In genomic region chr22:50301581-50301991, GRCh38 we compare ENCODE assay signal across 11 cellular contexts. TPM values are rescaled to one million over a fixed set of nuclear protein-coding genes. Genes with fewer than 3 reads are reported as not detected.
A peak's percentile ranks its signal among the peaks of the same experiment; 100 is the strongest.
DNase-seq lines count a peak whose midpoint lies in the region; ATAC-seq, FAIRE-seq and TF ChIP-seq lines count a peak whose summit lies in the region.
"Had no signal": no experiment of that assay in that cellular context is flagged by ENCODE, and none has a peak within 500 bp of the region (broad histone marks: within the 10 kb centered on the region; RNA-seq: fewer than 3 reads in every experiment).

No MANE protein-coding gene starts in this region.

- no peaks in the 10 kb centered on the region for H3K36me3 Mint-ChIP-seq in nephron (ENCODE audit: low read depth)
- H3K36me3 Mint-ChIP-seq in CD8-positive, alpha-beta memory T cell = no peaks in the 10 kb centered on the region
- H3K36me3 Mint-ChIP-seq: CD4-positive, CD25-positive, alpha-beta regulatory T cell had no signal

- H3K4me3 Mint-ChIP-seq in nephron = peak overlapping the region; percentile 31 to 71 (median 68)
- no peak overlapping the region for H3K4me3 Mint-ChIP-seq in CD8-positive, alpha-beta memory T cell
- H3K4me3 Mint-ChIP-seq: CD4-positive, CD25-positive, alpha-beta regulatory T cell had no signal

- DNase-seq in A549 (ENCODE audit: low read depth in 1 of 2, low spot score in 1 of 2) (no peak), lower leg skin (ENCODE audit: low spot score in 2 of 2) (no peak)
- no peak for DNase-seq in CD8-positive, alpha-beta memory T cell
- DNase-seq in stimulated activated CD4-positive, alpha-beta T cell treated with anti-CD3 and anti-CD28 coated beads, Interleukin-1b, Interleukin-23, amount 100 ng/mL, for 48 hours = no peak
- DNase-seq: activated effector memory CD4-positive, alpha-beta T cell treated with Interleukin-2 at 50 U/mL for 16 hours; CD4-positive, CD25-positive, alpha-beta regulatory T cell had no signal

- no peaks in the 10 kb centered on the region for H3K9me3 Mint-ChIP-seq in nephron
- H3K9me3 Mint-ChIP-seq in CD8-positive, alpha-beta memory T cell = no peaks in the 10 kb centered on the region
- H3K9me3 Mint-ChIP-seq: GM23338 had no signal

- FAIRE-seq in A549 (lab: Jason Lieb, UNC) = no peak

- H3K9me2 ChIP-seq in Loucy (replicated peaks; ENCODE audit: low read depth, low read length) = no peaks in the 10 kb centered on the region

- POLR2A ChIA-PET in A549 (lab: Yijun Ruan, JAX) = no interaction called here
- POLR2A ChIA-PET in CD8-positive, alpha-beta memory T cell (lab: Charles Lee) = no interaction called here

- no peak for TF ChIP-seq CTCF in A549 (IDR thresholded peaks at IDR 0.05)
- TF ChIP-seq CTCF in Loucy (conservative IDR thresholded peaks at IDR 0.05; ENCODE audit: low read length) = no peak
- TF ChIP-seq CTCF in nephron (IDR thresholded peaks at IDR 0.05; ENCODE audit: unreplicated experiment in 3 of 3) = no peak
- TF ChIP-seq CTCF in lower leg skin (IDR thresholded peaks at IDR 0.05) = no peak

- H3K4me2 ChIP-seq in A549 = peak overlapping the region; percentile 96
- H3K4me2 ChIP-seq in Loucy (ENCODE audit: low read depth, low read length, poor library complexity, severe bottlenecking) = peak overlapping the region; percentile 81
- H3K4me2 ChIP-seq: GM23338 had no signal

- H3K9ac ChIP-seq in Loucy (ENCODE audit: low read depth, low read length, poor library complexity, severe bottlenecking) = no peak overlapping the region

- peak overlapping the region; percentile 98 to 100 for H3K27ac ChIP-seq in A549
- H3K27ac ChIP-seq in cingulate gyrus (ENCODE audit: low read depth, low read length) = peak overlapping the region; percentile 65
- no peak overlapping the region for H3K27ac ChIP-seq in CD8-positive, alpha-beta memory T cell (ENCODE audit: low read depth, low read length)

- peak overlapping the region in 2 of 3 experiments; percentile 83 to 85 for H3K27ac Mint-ChIP-seq in nephron
- peak overlapping the region in 1 of 8 donors; percentile 29 for H3K27ac Mint-ChIP-seq in CD8-positive, alpha-beta memory T cell
- H3K27ac Mint-ChIP-seq: CD4-positive, CD25-positive, alpha-beta regulatory T cell; GM23338 had no signal

- TF ChIP-seq POLR2A in A549 (IDR thresholded peaks at IDR 0.05; ENCODE audit: low read length) (no peak), lower leg skin (IDR thresholded peaks at IDR 0.05) (no peak)

- no peak overlapping the region for H2AFZ ChIP-seq in Loucy (ENCODE audit: low read length)
- H2AFZ ChIP-seq: GM23338 had no signal

- peaks cover 10% of the 10 kb centered on the region for H4K20me1 ChIP-seq in Loucy (ENCODE audit: insufficient read depth, low read length, poor library complexity, severe bottlenecking)

- no peaks in the 10 kb centered on the region for H3K27me3 ChIP-seq in Loucy (ENCODE audit: insufficient read depth, low read length, poor library complexity, severe bottlenecking)
- peaks cover 9% of the 10 kb centered on the region for H3K27me3 ChIP-seq in CD8-positive, alpha-beta memory T cell (ENCODE audit: insufficient read depth, low read length, poor library complexity, severe bottlenecking)

- ATAC-seq in A549 (no peak), GM21515 (IDR thresholded peaks at IDR 0.05; ENCODE audit: unreplicated experiment) (no peak)
- ATAC-seq: GM23338 had no signal

- CTCF ChIA-PET in A549 (lab: Yijun Ruan, JAX) = interaction anchor here (1.6 to 5.6 kb wide), 4 partner anchors 25 to 40 kb away, joined by 5 to 33 read pairs (median 8); partner anchors contain the start of gene DENND6B
- CTCF ChIA-PET in CD8-positive, alpha-beta memory T cell (lab: Charles Lee) = no interaction called here

- H3K4me1 Mint-ChIP-seq in nephron = peaks cover 45% of the 10 kb centered on the region
- H3K4me1 Mint-ChIP-seq in CD8-positive, alpha-beta memory T cell = peaks cover 0 to 6% (median 0%) of the 10 kb centered on the region in 3 donors

- H3K4me1 ChIP-seq in A549 (peaks cover 79% of the 10 kb centered on the region), Loucy (ENCODE audit: insufficient read depth, low read length, poor library complexity, severe bottlenecking) (peaks cover 52% of the 10 kb centered on the region)
- no peaks in the 10 kb centered on the region for H3K4me1 ChIP-seq in CD8-positive, alpha-beta memory T cell (ENCODE audit: insufficient read depth, low read length)

- H3K4me3 ChIP-seq in A549 (no peak overlapping the region), Loucy (ENCODE audit: low read length, poor library complexity, severe bottlenecking) (no peak overlapping the region), lower leg skin (ENCODE audit: low read depth, poor library complexity, severe bottlenecking) (no peak overlapping the region)
- H3K4me3 ChIP-seq in CD8-positive, alpha-beta memory T cell (ENCODE audit: low read length) = no peak overlapping the region
- H3K4me3 ChIP-seq: GM23338 had no signal

- 29% methylated on average over 1 of the region's 17 CpGs for WGBS in A549 (ENCODE audit: missing lambda C conversion rate)
- WGBS in lower leg skin, 2 donors = 22 to 42% methylated on average over 14 to 17 of the region's 17 CpGs

- H3F3A ChIP-seq in Loucy (ENCODE audit: low read depth) = no peaks in the 10 kb centered on the region

- H3K9me3 ChIP-seq in A549 = no peaks in the 10 kb centered on the region
- H3K9me3 ChIP-seq in Loucy (ENCODE audit: insufficient read depth, low read depth, low read length) = no peaks in the 10 kb centered on the region
- H3K9me3 ChIP-seq in CD8-positive, alpha-beta memory T cell (ENCODE audit: low read length) = no peaks in the 10 kb centered on the region

- no peaks in the 10 kb centered on the region for H3K27me3 Mint-ChIP-seq in nephron (ENCODE audit: low read depth)
- peaks cover 21 to 26% of the 10 kb centered on the region in 2 donors for H3K27me3 Mint-ChIP-seq in CD8-positive, alpha-beta memory T cell

- TF ChIP-seq EP300 in A549 (IDR thresholded peaks at IDR 0.05) = no peak

- no peaks in the 10 kb centered on the region for H3K36me3 ChIP-seq in Loucy (ENCODE audit: insufficient read depth, low read length)
- H3K36me3 ChIP-seq in CD8-positive, alpha-beta memory T cell (ENCODE audit: insufficient read depth, low read length) = no peaks in the 10 kb centered on the region

- peaks cover 47% of the 10 kb centered on the region for H3K79me2 ChIP-seq in Loucy (ENCODE audit: insufficient read depth, low read length)

- intact Hi-C loops in lower leg skin (cut with DNase I; ENCODE audit: low total_unique reads) = no loop called here

- TF ChIP-seq RAD21 in A549 (conservative IDR thresholded peaks at IDR 0.05 in 1 of 2, IDR thresholded peaks at IDR 0.05 in 1 of 2) = no peak

TF ChIP-seq in A549, 52 proteins besides CTCF, POLR2A, EP300 and RAD21:
- TF ChIP-seq HOXB13 (CRISPR knock-in tag; IDR thresholded peaks at IDR 0.05; ENCODE audit: low read depth) = no peak
- TF ChIP-seq NR3C1 (IDR thresholded peaks at IDR 0.05) = no peak
- TF ChIP-seq EHMT2 (IDR thresholded peaks at IDR 0.05; ENCODE audit: low read depth) = no peak
- TF ChIP-seq RFX5 (IDR thresholded peaks at IDR 0.05) = no peak
- no peak for TF ChIP-seq MAZ (IDR thresholded peaks at IDR 0.05; ENCODE audit: borderline replicate concordance, low read depth, low read length)

RNA-seq across cellular contexts. Expression of gene PLXNB2, which starts 5.9 kb away (rescaled TPM):
- polyA plus RNA-seq in A549 (2011; rRNA removed) (24.6 and 32.4 TPM in 2 replicates), A549 (2017; fragmentation: RNase III; extraction: RNeasy Plus Mini Kit Qiagen cat#74134 plus additional on column Dnase treatment) (64.4 to 67.2 TPM (median 65.0 TPM) in 3 replicates)
- polyA plus RNA-seq in A549 (2012; cell fraction: cytosol; rRNA removed) = 42.6 and 58.7 TPM in 2 replicates
- 186 and 235 TPM in 2 replicates for polyA plus RNA-seq in A549 (2012; cell fraction: nucleus; rRNA removed)
- polyA minus RNA-seq in A549 (2011; rRNA and poly(A)+ RNA removed) = 52.7 and 56.9 TPM in 2 replicates
- 100 to 1,000 TPM; 105 to 199 (median 155) TPM for total RNA-seq in lower leg skin
- 10 to 100 TPM; 13.4 to 14.4 TPM for total RNA-seq in CD8-positive, alpha-beta memory T cell
- polyA plus RNA-seq in CD8-positive, alpha-beta memory T cell = 0.17 TPM

RNA-seq across cellular contexts. Expression of gene DENND6B, which starts 25.2 kb away (rescaled TPM):
- polyA plus RNA-seq in A549 (2011; rRNA removed) (1.6 and 1.7 TPM in 2 replicates), A549 (2017; fragmentation: RNase III; extraction: RNeasy Plus Mini Kit Qiagen cat#74134 plus additional on column Dnase treatment) (1.7 to 2.3 TPM (median 1.9 TPM) in 3 replicates)
- polyA plus RNA-seq in A549 (2012; cell fraction: cytosol; rRNA removed) = 1.3 and 2.1 TPM in 2 replicates
- 13.3 and 14.5 TPM in 2 replicates for polyA plus RNA-seq in A549 (2012; cell fraction: nucleus; rRNA removed)
- polyA minus RNA-seq in A549 (2011; rRNA and poly(A)+ RNA removed) = 1.0 and 1.4 TPM in 2 replicates
- 1 to 10 TPM in 3 of 4 donors, under 1 TPM in 1; 0.97 to 8.8 (median 6.5) TPM for total RNA-seq in lower leg skin
- total RNA-seq in CD8-positive, alpha-beta memory T cell = 1 to 10 TPM; 3.9 to 4.3 TPM
- polyA plus RNA-seq in CD8-positive, alpha-beta memory T cell = 0.67 TPM

RNA-seq across cellular contexts. Expression of gene MAPK11, which starts 31.4 kb away (rescaled TPM):
- polyA plus RNA-seq in A549 (2011; rRNA removed) (1.6 and 3.0 TPM in 2 replicates), A549 (2017; fragmentation: RNase III; extraction: RNeasy Plus Mini Kit Qiagen cat#74134 plus additional on column Dnase treatment) (5.5 to 7.4 TPM (median 5.7 TPM) in 3 replicates)
- 4.9 and 6.3 TPM in 2 replicates for polyA plus RNA-seq in A549 (2012; cell fraction: cytosol; rRNA removed)
- polyA plus RNA-seq in A549 (2012; cell fraction: nucleus; rRNA removed) = 23.4 and 25.4 TPM in 2 replicates
- polyA minus RNA-seq in A549 (2011; rRNA and poly(A)+ RNA removed) = 2.8 and 4.9 TPM in 2 replicates
- total RNA-seq in lower leg skin = 1 to 10 TPM in 3 of 4 donors, under 1 TPM in 1; 0.65 to 8.1 (median 2.9) TPM
- total RNA-seq in CD8-positive, alpha-beta memory T cell = 10 to 100 TPM; 12.8 to 13.2 TPM
- polyA plus RNA-seq in CD8-positive, alpha-beta memory T cell = 0.28 TPM

RNA-seq across cellular contexts. Expression of gene MAPK12, which starts 40.1 kb away (rescaled TPM):
- polyA plus RNA-seq in A549 (2011; rRNA removed) = 12.5 and 13.5 TPM in 2 replicates
- 29.7 and 32.2 TPM in 2 replicates for polyA plus RNA-seq in A549 (2012; cell fraction: cytosol; rRNA removed)
- polyA plus RNA-seq in A549 (2012; cell fraction: nucleus; rRNA removed) = 124 and 133 TPM in 2 replicates
- 24.1 to 26.0 TPM (median 25.8 TPM) in 3 replicates for polyA plus RNA-seq in A549 (2017; fragmentation: RNase III; extraction: RNeasy Plus Mini Kit Qiagen cat#74134 plus additional on column Dnase treatment)
- 13.0 and 15.1 TPM in 2 replicates for polyA minus RNA-seq in A549 (2011; rRNA and poly(A)+ RNA removed)
- 1 to 10 TPM in 3 of 4 donors, under 1 TPM in 1; 0.99 to 3.5 (median 1.8) TPM for total RNA-seq in lower leg skin
- total RNA-seq in CD8-positive, alpha-beta memory T cell = 1 to 10 TPM; 9.3 to 9.7 TPM
- 0.03 TPM for polyA plus RNA-seq in CD8-positive, alpha-beta memory T cell

RNA-seq across cellular contexts. Expression of gene PPP6R2, which starts 41.5 kb away (rescaled TPM):
- polyA plus RNA-seq in A549 (2011; rRNA removed) = 9.5 and 9.6 TPM in 2 replicates
- polyA plus RNA-seq in A549 (2012; cell fraction: cytosol; rRNA removed) = 10.9 and 13.1 TPM in 2 replicates
- polyA plus RNA-seq in A549 (2012; cell fraction: nucleus; rRNA removed) = 54.7 and 59.5 TPM in 2 replicates
- 13.2 to 15.1 TPM (median 14.7 TPM) in 3 replicates for polyA plus RNA-seq in A549 (2017; fragmentation: RNase III; extraction: RNeasy Plus Mini Kit Qiagen cat#74134 plus additional on column Dnase treatment)
- polyA minus RNA-seq in A549 (2011; rRNA and poly(A)+ RNA removed) = 12.9 and 13.4 TPM in 2 replicates
- total RNA-seq in lower leg skin = 10 to 100 TPM; 32.0 to 56.3 (median 50.9) TPM
- total RNA-seq in CD8-positive, alpha-beta memory T cell = 10 to 100 TPM; 49.7 to 55.9 TPM
- polyA plus RNA-seq in CD8-positive, alpha-beta memory T cell = 34.2 TPM

Comparison
In these comparisons a context has a peak if more than half of its experiments do, and no peak if none do; other contexts are left out.
1. H3K4me3 Mint-ChIP-seq: peak in nephron (3 of 3); none in CD8-positive, alpha-beta memory T cell (0 of 7).
2. RNA of gene PLXNB2, which starts 5.9 kb away (total RNA-seq): 105 to 199 TPM in lower leg skin; 13.4 to 14.4 TPM in CD8-positive, alpha-beta memory T cell; every median in the first group is over 4 times any median in the second.